Comparison of ENCODE assay signal across 13 cellular contexts in genomic region chr2:109321570-109321969, GRCh38.
A peak's percentile ranks its signal among the peaks of the same experiment; 100 is the strongest.
DNase-seq lines count a peak whose midpoint lies in the region; ATAC-seq and TF ChIP-seq lines count a peak whose summit lies in the region.
"Had no signal": no experiment of that assay in that cellular context is flagged by ENCODE, and none has a peak within 500 bp of the region (broad histone marks: within the 10 kb centered on the region; RNA-seq: fewer than 3 reads in every experiment).

No MANE protein-coding gene starts in this region.

- H3K4me1 ChIP-seq in mesenchymal stem cell (ENCODE audit: control insufficient read depth, insufficient read depth, low read depth, low read length) (peaks cover 20% of the 10 kb centered on the region), upper lobe of right lung (peaks cover 68% of the 10 kb centered on the region)
- H3K4me1 ChIP-seq: A549 had no signal

- no peaks in the 10 kb centered on the region for H3K9me3 ChIP-seq in mesenchymal stem cell (ENCODE audit: control insufficient read depth, low read length)
- no peaks in the 10 kb centered on the region for H3K9me3 ChIP-seq in upper lobe of right lung
- H3K9me3 ChIP-seq: A549 had no signal

- H3K27me3 Mint-ChIP-seq in activated naive CD4-positive, alpha-beta T cell treated with anti-CD3 and anti-CD28 coated beads, Interleukin-2, amount 50 U/mL, for 24 hours, result no peaks in the 10 kb centered on the region
- H3K27me3 Mint-ChIP-seq: activated naive CD8-positive, alpha-beta T cell treated with anti-CD3 and anti-CD28 coated beads, Interleukin-2, amount 50 U/mL, for 24 hours; stimulated activated naive CD8-positive, alpha-beta T cell treated with anti-CD3 and anti-CD28 coated beads, Interleukin-15, amount 100 ng/mL, for 72 hours had no signal

- H3K4ac ChIP-seq in mesenchymal stem cell (ENCODE audit: low read depth in 1 of 2, low read length in 2 of 2), result peak overlapping the region; percentile 24 to 95

- 100% methylated on average over 3 of the region's 3 CpGs for WGBS in mesenchymal stem cell

- ATAC-seq in activated naive CD4-positive, alpha-beta T cell treated with anti-CD3 and anti-CD28 coated beads, Interleukin-2, amount 50 U/mL, for 72 hours, result no peak
- ATAC-seq in upper lobe of right lung (no peak), HG03097 (IDR thresholded peaks at IDR 0.05; ENCODE audit: low FRiP score, unreplicated experiment) (no peak)
- ATAC-seq: A549; activated CD8-positive, alpha-beta T cell treated with anti-CD3 and anti-CD28 coated beads, Interleukin-2, amount 10 ng/mL, durations not matched to agents 7 days and 5 days; activated naive CD8-positive, alpha-beta T cell treated with anti-CD3 and anti-CD28 coated beads, Interleukin-2, amount 50 U/mL, for 24 hours; stimulated activated naive CD8-positive, alpha-beta T cell treated with anti-CD3 and anti-CD28 coated beads, Interleukin-15, amount 100 ng/mL, for 72 hours had no signal

- H3K9me3 Mint-ChIP-seq in activated naive CD4-positive, alpha-beta T cell treated with anti-CD3 and anti-CD28 coated beads, Interleukin-2, amount 50 U/mL, for 24 hours, result no peaks in the 10 kb centered on the region
- no peaks in the 10 kb centered on the region for H3K9me3 Mint-ChIP-seq in activated naive CD4-positive, alpha-beta T cell treated with anti-CD3 and anti-CD28 coated beads, Interleukin-2, amount 50 U/mL, for 72 hours
- H3K9me3 Mint-ChIP-seq: activated naive CD8-positive, alpha-beta T cell treated with anti-CD3 and anti-CD28 coated beads, Interleukin-2, amount 50 U/mL, for 24 hours; stimulated activated naive CD8-positive, alpha-beta T cell treated with anti-CD3 and anti-CD28 coated beads, Interleukin-15, amount 100 ng/mL, for 72 hours had no signal

- no peak overlapping the region for H3K4me3 ChIP-seq in brain microvascular endothelial cell (ENCODE audit: low read depth, low read length)
- no peak overlapping the region for H3K4me3 ChIP-seq in mesenchymal stem cell (ENCODE audit: insufficient read depth in 1 of 2, low read depth in 1 of 2, low read length in 2 of 2)
- H3K4me3 ChIP-seq in upper lobe of right lung, result no peak overlapping the region
- H3K4me3 ChIP-seq: A549 had no signal

- no peak overlapping the region for H2AK5ac ChIP-seq in mesenchymal stem cell (ENCODE audit: low read length, severe bottlenecking)

- no peak overlapping the region for H3K4me3 Mint-ChIP-seq in activated naive CD4-positive, alpha-beta T cell treated with anti-CD3 and anti-CD28 coated beads, Interleukin-2, amount 50 U/mL, for 24 hours
- H3K4me3 Mint-ChIP-seq: activated CD8-positive, alpha-beta T cell treated with anti-CD3 and anti-CD28 coated beads, Interleukin-2, amount 10 ng/mL, durations not matched to agents 7 days and 5 days; activated naive CD8-positive, alpha-beta T cell treated with anti-CD3 and anti-CD28 coated beads, Interleukin-2, amount 50 U/mL, for 24 hours; stimulated activated naive CD8-positive, alpha-beta T cell treated with anti-CD3 and anti-CD28 coated beads, Interleukin-15, amount 100 ng/mL, for 72 hours had no signal

- peaks cover 29% of the 10 kb centered on the region for H3K79me1 ChIP-seq in mesenchymal stem cell (replicated peaks; ENCODE audit: low read length, poor library complexity, severe bottlenecking)

- no peak overlapping the region for H2BK5ac ChIP-seq in mesenchymal stem cell (ENCODE audit: low read depth, low read length, poor library complexity, severe bottlenecking)

- H3K4me2 ChIP-seq in mesenchymal stem cell (ENCODE audit: low read length, poor library complexity, severe bottlenecking), result no peak overlapping the region
- H3K4me2 ChIP-seq: A549 had no signal

- TF ChIP-seq CTCF in brain microvascular endothelial cell (IDR thresholded peaks at IDR 0.05; ENCODE audit: low read depth, low read length, missing control alignments), result no peak
- peak; percentile 15 for TF ChIP-seq CTCF in upper lobe of right lung (IDR thresholded peaks at IDR 0.05)

- no peak overlapping the region for H3K14ac ChIP-seq in mesenchymal stem cell (ENCODE audit: low read length in 2 of 2)

- peak overlapping the region; percentile 23 for H4K91ac ChIP-seq in mesenchymal stem cell (ENCODE audit: low read length)

- peaks cover 29% of the 10 kb centered on the region for H3K4me1 Mint-ChIP-seq in activated naive CD4-positive, alpha-beta T cell treated with anti-CD3 and anti-CD28 coated beads, Interleukin-2, amount 50 U/mL, for 24 hours

- DNase-seq in activated naive CD4-positive, alpha-beta T cell treated with anti-CD3 and anti-CD28 coated beads, Interleukin-2, amount 50 U/mL, for 72 hours (ENCODE audit: low spot score in 2 of 2), result no peak
- DNase-seq in brain microvascular endothelial cell (no peak), mesenchymal stem cell (no peak), upper lobe of right lung (no peak), NCI-H2196 treated with DMSO at 0.1 percent for 48 hours (lab: John Stamatoyannopoulos, UW; ENCODE audit: unreplicated experiment) (no peak), T1000 (lab: John Stamatoyannopoulos, UW) (no peak)
- DNase-seq: activated CD8-positive, alpha-beta T cell treated with anti-CD3 and anti-CD28 coated beads, Interleukin-2, amount 10 ng/mL, durations not matched to agents 7 days and 5 days; activated naive CD8-positive, alpha-beta T cell treated with anti-CD3 and anti-CD28 coated beads, Interleukin-2, amount 50 U/mL, for 24 hours; GDM1; stimulated activated naive CD8-positive, alpha-beta T cell treated with anti-CD3 and anti-CD28 coated beads, Interleukin-15, amount 100 ng/mL, for 72 hours had no signal

- no peak overlapping the region for H2BK15ac ChIP-seq in mesenchymal stem cell (ENCODE audit: low read depth, poor library complexity, severe bottlenecking)

- no peaks in the 10 kb centered on the region for H3K27me3 ChIP-seq in brain microvascular endothelial cell (replicated peaks)
- peaks cover 0 to under 1% of the 10 kb centered on the region in 2 experiments for H3K27me3 ChIP-seq in mesenchymal stem cell (ENCODE audit: control insufficient read depth in 1 of 2, insufficient read depth in 1 of 2, low read length in 2 of 2)
- H3K27me3 ChIP-seq in upper lobe of right lung, result no peaks in the 10 kb centered on the region

- H3K18ac ChIP-seq in mesenchymal stem cell (ENCODE audit: low read depth in 1 of 2, low read length in 2 of 2), result peak overlapping the region; percentile 82 to 91

- H3K9ac ChIP-seq in mesenchymal stem cell (ENCODE audit: low read length), result peak overlapping the region; percentile 49

- peak overlapping the region; percentile 66 for H4K8ac ChIP-seq in mesenchymal stem cell (ENCODE audit: low read length)

- H3K27ac ChIP-seq in brain microvascular endothelial cell, result peak overlapping the region; percentile 72
- H3K27ac ChIP-seq in mesenchymal stem cell (ENCODE audit: low read length, poor library complexity, severe bottlenecking), result no peak overlapping the region
- peak overlapping the region; percentile 86 for H3K27ac ChIP-seq in upper lobe of right lung
- H3K27ac ChIP-seq: A549 had no signal

- H2BK12ac ChIP-seq in mesenchymal stem cell (ENCODE audit: low read length in 2 of 2), result peak overlapping the region; percentile 20 to 93

- intact Hi-C loops in upper lobe of right lung (cut with DNase I), result no loop called here

- H3K36me3 ChIP-seq in brain microvascular endothelial cell (replicated peaks) (no peaks in the 10 kb centered on the region), mesenchymal stem cell (ENCODE audit: control insufficient read depth in 1 of 2, insufficient read depth in 2 of 2, low read depth in 1 of 2, low read length in 2 of 2) (no peaks in the 10 kb centered on the region), upper lobe of right lung (no peaks in the 10 kb centered on the region)

- H3K23ac ChIP-seq in mesenchymal stem cell (ENCODE audit: low read length in 2 of 2), result peak overlapping the region in 1 of 2 experiments; percentile 11

- H3K27ac Mint-ChIP-seq in activated naive CD4-positive, alpha-beta T cell treated with anti-CD3 and anti-CD28 coated beads, Interleukin-2, amount 50 U/mL, for 24 hours, result peak overlapping the region; percentile 43
- H3K27ac Mint-ChIP-seq in activated naive CD4-positive, alpha-beta T cell treated with anti-CD3 and anti-CD28 coated beads, Interleukin-2, amount 50 U/mL, for 72 hours, result peak overlapping the region in 1 of 2 donors; percentile 82
- H3K27ac Mint-ChIP-seq: activated CD8-positive, alpha-beta T cell treated with anti-CD3 and anti-CD28 coated beads, Interleukin-2, amount 10 ng/mL, durations not matched to agents 7 days and 5 days; activated naive CD8-positive, alpha-beta T cell treated with anti-CD3 and anti-CD28 coated beads, Interleukin-2, amount 50 U/mL, for 24 hours had no signal

- in situ Hi-C loops in brain microvascular endothelial cell (cut with HindIII; ENCODE audit: low pct_ligation_motif_present, low sequenced_read_pairs), result loop anchor here (25.0 kb wide), 1 partner anchor 184 kb away; the partner anchor contains the start of gene SH3RF3

- peak overlapping the region; percentile 80 for H2BK120ac ChIP-seq in mesenchymal stem cell (ENCODE audit: low read depth, low read length)

- no peak overlapping the region for H2AFZ ChIP-seq in mesenchymal stem cell (ENCODE audit: low read depth, low read length)

- no peaks in the 10 kb centered on the region for H3K36me3 Mint-ChIP-seq in activated naive CD4-positive, alpha-beta T cell treated with anti-CD3 and anti-CD28 coated beads, Interleukin-2, amount 50 U/mL, for 24 hours
- no peaks in the 10 kb centered on the region for H3K36me3 Mint-ChIP-seq in activated naive CD4-positive, alpha-beta T cell treated with anti-CD3 and anti-CD28 coated beads, Interleukin-2, amount 50 U/mL, for 72 hours
